Comparison of ENCODE assay signal across 8 cellular contexts in genomic region chr1:234478152-234478480, GRCh38. TPM values are rescaled to one million over a fixed set of nuclear protein-coding genes. Genes with fewer than 3 reads are reported as not detected.
A peak's percentile ranks its signal among the peaks of the same experiment; 100 is the strongest.
DNase-seq lines count a peak whose midpoint lies in the region; ATAC-seq lines count a peak whose summit lies in the region.

No MANE protein-coding gene starts in this region.

- peaks cover 48% of the 10 kb centered on the region for H3K4me1 Mint-ChIP-seq in activated CD8-positive, alpha-beta memory T cell treated with anti-CD3 and anti-CD28 coated beads, Interleukin-2, amount 10 ng/mL, durations not matched to agents 7 days and 5 days
- H3K4me1 Mint-ChIP-seq in natural killer cell treated with Interleukin-12 subunit alpha and Interleukin-12 subunit beta and Interleukin-15 and Interleukin-18, amount 100 ng/mL, for 72 hours (ENCODE audit: low read depth in 2 of 2), result peaks cover 26 to 37% of the 10 kb centered on the region in 2 donors
- peaks cover 68% of the 10 kb centered on the region for H3K4me1 Mint-ChIP-seq in stimulated activated naive CD8-positive, alpha-beta T cell treated with anti-CD3 and anti-CD28 coated beads, Interleukin-15, Interleukin-2, amounts not matched to agents 100 ng/mL and 50 ng/mL, for 24 hours (ENCODE audit: low read depth)

- no peaks in the 10 kb centered on the region for H3K9me3 Mint-ChIP-seq in activated CD8-positive, alpha-beta memory T cell treated with anti-CD3 and anti-CD28 coated beads, Interleukin-2, amount 10 ng/mL, durations not matched to agents 7 days and 5 days (ENCODE audit: low read depth)
- no peaks in the 10 kb centered on the region for H3K9me3 Mint-ChIP-seq in natural killer cell treated with Interleukin-12 subunit alpha and Interleukin-12 subunit beta and Interleukin-15 and Interleukin-18, amount 100 ng/mL, for 72 hours
- no peaks in the 10 kb centered on the region for H3K9me3 Mint-ChIP-seq in stimulated activated naive CD8-positive, alpha-beta T cell treated with anti-CD3 and anti-CD28 coated beads, Interleukin-15, Interleukin-2, amounts not matched to agents 100 ng/mL and 50 ng/mL, for 24 hours

- ATAC-seq in GM18867 (IDR thresholded peaks at IDR 0.05; ENCODE audit: unreplicated experiment) (peak; percentile 65), HG03060 (IDR thresholded peaks at IDR 0.05; ENCODE audit: low read depth, unreplicated experiment) (peak; percentile 20)
- ATAC-seq in activated CD8-positive, alpha-beta memory T cell treated with anti-CD3 and anti-CD28 coated beads, Interleukin-2, amount 10 ng/mL, durations not matched to agents 7 days and 5 days, result peak; percentile 84
- peak; percentile 79 to 83 for ATAC-seq in natural killer cell treated with Interleukin-12 subunit alpha and Interleukin-12 subunit beta and Interleukin-15 and Interleukin-18, amount 100 ng/mL, for 72 hours

- H3K27ac Mint-ChIP-seq in activated CD8-positive, alpha-beta memory T cell treated with anti-CD3 and anti-CD28 coated beads, Interleukin-2, amount 10 ng/mL, durations not matched to agents 7 days and 5 days, result peak overlapping the region; percentile 77
- H3K27ac Mint-ChIP-seq in natural killer cell treated with Interleukin-12 subunit alpha and Interleukin-12 subunit beta and Interleukin-15 and Interleukin-18, amount 100 ng/mL, for 72 hours, result peak overlapping the region in 1 of 2 donors; percentile 62
- peak overlapping the region; percentile 73 for H3K27ac Mint-ChIP-seq in stimulated activated naive CD8-positive, alpha-beta T cell treated with anti-CD3 and anti-CD28 coated beads, Interleukin-15, Interleukin-2, amounts not matched to agents 100 ng/mL and 50 ng/mL, for 24 hours

- DNase-seq in ACHN (peak; percentile 62), NCI-H460 (ENCODE audit: extremely low read depth, low read depth) (peak; percentile 47), epithelial cell of prostate (ENCODE audit: low read depth, low spot score) (no peak)
- DNase-seq in activated CD8-positive, alpha-beta memory T cell treated with anti-CD3 and anti-CD28 coated beads, Interleukin-2, amount 10 ng/mL, durations not matched to agents 7 days and 5 days, result peak; percentile 81
- DNase-seq in natural killer cell treated with Interleukin-12 subunit alpha and Interleukin-12 subunit beta and Interleukin-15 and Interleukin-18, amount 100 ng/mL, for 72 hours (ENCODE audit: low spot score), result peak; percentile 78

- H3K36me3 Mint-ChIP-seq in activated CD8-positive, alpha-beta memory T cell treated with anti-CD3 and anti-CD28 coated beads, Interleukin-2, amount 10 ng/mL, durations not matched to agents 7 days and 5 days, result peaks cover 8% of the 10 kb centered on the region
- H3K36me3 Mint-ChIP-seq in natural killer cell treated with Interleukin-12 subunit alpha and Interleukin-12 subunit beta and Interleukin-15 and Interleukin-18, amount 100 ng/mL, for 72 hours, result peaks cover 4% of the 10 kb centered on the region
- H3K36me3 Mint-ChIP-seq in stimulated activated naive CD8-positive, alpha-beta T cell treated with anti-CD3 and anti-CD28 coated beads, Interleukin-15, Interleukin-2, amounts not matched to agents 100 ng/mL and 50 ng/mL, for 24 hours (ENCODE audit: low read depth), result peaks cover 11% of the 10 kb centered on the region

- H3K27me3 Mint-ChIP-seq in activated CD8-positive, alpha-beta memory T cell treated with anti-CD3 and anti-CD28 coated beads, Interleukin-2, amount 10 ng/mL, durations not matched to agents 7 days and 5 days, result peaks cover 14% of the 10 kb centered on the region
- H3K27me3 Mint-ChIP-seq in natural killer cell treated with Interleukin-12 subunit alpha and Interleukin-12 subunit beta and Interleukin-15 and Interleukin-18, amount 100 ng/mL, for 72 hours, result peaks cover 13 to 21% of the 10 kb centered on the region in 2 donors
- H3K27me3 Mint-ChIP-seq in stimulated activated naive CD8-positive, alpha-beta T cell treated with anti-CD3 and anti-CD28 coated beads, Interleukin-15, Interleukin-2, amounts not matched to agents 100 ng/mL and 50 ng/mL, for 24 hours, result peaks cover 14% of the 10 kb centered on the region

- peak overlapping the region; percentile 80 for H3K4me3 Mint-ChIP-seq in activated CD8-positive, alpha-beta memory T cell treated with anti-CD3 and anti-CD28 coated beads, Interleukin-2, amount 10 ng/mL, durations not matched to agents 7 days and 5 days
- peak overlapping the region; percentile 86 for H3K4me3 Mint-ChIP-seq in natural killer cell treated with Interleukin-12 subunit alpha and Interleukin-12 subunit beta and Interleukin-15 and Interleukin-18, amount 100 ng/mL, for 72 hours
- peak overlapping the region; percentile 92 for H3K4me3 Mint-ChIP-seq in stimulated activated naive CD8-positive, alpha-beta T cell treated with anti-CD3 and anti-CD28 coated beads, Interleukin-15, Interleukin-2, amounts not matched to agents 100 ng/mL and 50 ng/mL, for 24 hours

- H3K27ac ChIP-seq in epithelial cell of prostate, result peak overlapping the region; percentile 59

- in situ Hi-C loops in ACHN (cut with HindIII; ENCODE audit: low pct_ligation_motif_present, low pct_unique_long_range_greater_than_20kb, low sequenced_read_pairs), result no loop called here

- CTCF ChIA-PET in activated CD8-positive, alpha-beta memory T cell treated with anti-CD3 and anti-CD28 coated beads, Interleukin-2, amount 10 ng/mL, durations not matched to agents 7 days and 5 days (lab: Charles Lee), result interaction anchor here (0.7 to 1.9 kb wide), 5 partner anchors 9 to 605 kb away, joined by 3 to 9 read pairs (median 4); partner anchors contain the start of gene COA6

RNA-seq across cellular contexts. Expression of gene TARBP1, which starts 0.9 kb away (rescaled TPM):
- total RNA-seq in NCI-H460 (2014; rRNA removed; shearing (Covaris generic)), result 105 and 117 TPM in 2 replicates
- polyA plus RNA-seq in NCI-H460 (2014; cell fraction: nucleus; rRNA removed), result 94.4 and 224 TPM in 2 replicates
- 10 to 100 TPM; 40.0 to 44.9 TPM for total RNA-seq in activated CD8-positive, alpha-beta memory T cell treated with anti-CD3 and anti-CD28 coated beads, Interleukin-2, amount 10 ng/mL, durations not matched to agents 7 days and 5 days
- 10 to 100 TPM; 25.3 to 51.4 TPM for total RNA-seq in natural killer cell treated with Interleukin-12 subunit alpha and Interleukin-12 subunit beta and Interleukin-15 and Interleukin-18, amount 100 ng/mL, for 72 hours

Comparison
In these comparisons a context has a peak if more than half of its experiments do, and no peak if none do; other contexts are left out.
1. ATAC-seq: peak in every context shown above with its lines; median percentile 84 in activated CD8-positive, alpha-beta memory T cell treated with anti-CD3 and anti-CD28 coated beads, Interleukin-2, amount 10 ng/mL, durations not matched to agents 7 days and 5 days; 81 in natural killer cell treated with Interleukin-12 subunit alpha and Interleukin-12 subunit beta and Interleukin-15 and Interleukin-18, amount 100 ng/mL, for 72 hours; 65 in GM18867; 20 in HG03060.